8 cellular contexts compared by ENCODE assay signal in genomic region chr6:138772596-138773176, GRCh38. TPM values are rescaled to one million over a fixed set of nuclear protein-coding genes. Genes with fewer than 3 reads are reported as not detected.
A peak's percentile ranks its signal among the peaks of the same experiment; 100 is the strongest.
DNase-seq lines count a peak whose midpoint lies in the region; ATAC-seq, FAIRE-seq and TF ChIP-seq lines count a peak whose summit lies in the region.

No MANE protein-coding gene starts in this region.

- H3K9me2 ChIP-seq in Karpas-422 (replicated peaks; ENCODE audit: insufficient read depth, low read length) = no peaks in the 10 kb centered on the region

- H3K27me3 ChIP-seq in Karpas-422 (ENCODE audit: low read length) = no peaks in the 10 kb centered on the region
- H3K27me3 ChIP-seq in breast epithelium = no peaks in the 10 kb centered on the region
- no peaks in the 10 kb centered on the region for H3K27me3 ChIP-seq in muscle layer of duodenum (ENCODE audit: low read depth, low read length)

- H3K27ac ChIP-seq in Karpas-422 (ENCODE audit: low read length) (peak overlapping the region; percentile 80), breast epithelium (peak overlapping the region; percentile 95 to 97), muscle layer of duodenum (ENCODE audit: low read length) (peak overlapping the region; percentile 95)

- no peaks in the 10 kb centered on the region for H4K20me1 ChIP-seq in Karpas-422 (ENCODE audit: insufficient read depth, low read depth, low read length)

- ATAC-seq in HG03439 (IDR thresholded peaks at IDR 0.05; ENCODE audit: unreplicated experiment) = no peak

- peak overlapping the region; percentile 83 for H3K4me2 ChIP-seq in Karpas-422 (ENCODE audit: low read depth, low read length, poor library complexity, severe bottlenecking)

- FAIRE-seq in GM12892 (lab: Jason Lieb, UNC) = peak; percentile 50
- FAIRE-seq in D721Med (lab: Jason Lieb, UNC) = no peak

- intact Hi-C loops in breast epithelium (cut with DNase I; ENCODE audit: low total_unique reads) = no loop called here

- no peaks in the 10 kb centered on the region for H3K36me3 ChIP-seq in Karpas-422 (ENCODE audit: insufficient read depth, low read length)
- H3K36me3 ChIP-seq in breast epithelium = peaks cover 5% of the 10 kb centered on the region
- H3K36me3 ChIP-seq in muscle layer of duodenum (ENCODE audit: control insufficient read depth in 1 of 2, insufficient read depth in 2 of 2, low read length in 2 of 2) = peaks cover 7 to 8% of the 10 kb centered on the region in 2 donors

- H3K4me1 ChIP-seq in Karpas-422 (ENCODE audit: low read length) (peaks cover 22% of the 10 kb centered on the region), breast epithelium (peaks cover 0 to 4% of the 10 kb centered on the region in 2 donors), muscle layer of duodenum (ENCODE audit: control insufficient read depth in 1 of 2, insufficient read depth in 2 of 2, low read length in 2 of 2) (peaks cover 0 to 21% of the 10 kb centered on the region in 2 donors)

- DNase-seq in GM12892 (ENCODE audit: insufficient read length) = no peak
- DNase-seq in Karpas-422 = no peak
- DNase-seq in breast epithelium (ENCODE audit: low spot score in 2 of 2) = no peak
- no peak for DNase-seq in NOMO-1 (lab: John Stamatoyannopoulos, UW; ENCODE audit: unreplicated experiment in 2 of 2)
- no peak for DNase-seq in D721Med (ENCODE audit: insufficient read length, low spot score)
- no peak for DNase-seq in NCI-H2107 (lab: John Stamatoyannopoulos, UW)

- TF ChIP-seq POLR2A in GM12892 (IDR thresholded peaks at IDR 0.05; ENCODE audit: low read depth, low read length) (no peak), breast epithelium (IDR thresholded peaks at IDR 0.05) (no peak)

- peak overlapping the region; percentile 79 for H3K4me3 ChIP-seq in Karpas-422 (ENCODE audit: low read length)
- peak overlapping the region; percentile 78 to 91 (median 87) for H3K4me3 ChIP-seq in breast epithelium
- H3K4me3 ChIP-seq in muscle layer of duodenum (ENCODE audit: low read depth in 1 of 2, low read length in 2 of 2) = peak overlapping the region; percentile 83 to 98

- peak overlapping the region; percentile 70; the same call in 1 of the 2 replicates for H2AFZ ChIP-seq in Karpas-422 (ENCODE audit: low read length)

- peaks cover 20% of the 10 kb centered on the region for H3K79me2 ChIP-seq in Karpas-422 (ENCODE audit: low read length)

- peak overlapping the region; percentile 75 for H3K9ac ChIP-seq in Karpas-422 (ENCODE audit: low read length)

- TF ChIP-seq CTCF in breast epithelium (IDR thresholded peaks at IDR 0.05) (no peak), D721Med (IDR thresholded peaks at IDR 0.05; ENCODE audit: insufficient read depth, missing control alignments) (no peak)

- H3K9me3 ChIP-seq in Karpas-422 (ENCODE audit: low read length) (no peaks in the 10 kb centered on the region), breast epithelium (no peaks in the 10 kb centered on the region), muscle layer of duodenum (ENCODE audit: control insufficient read depth in 1 of 2, low read length in 2 of 2) (no peaks in the 10 kb centered on the region)

RNA-seq across cellular contexts. Expression of gene CCDC28A, which starts 0.9 kb away (rescaled TPM):
- polyA plus RNA-seq in GM12892 (2012; ENCODE audit: missing spikeins) = 22.1 TPM
- 43.8 and 55.2 TPM in 2 replicates for total RNA-seq in Karpas-422 (2014; rRNA removed; shearing (Covaris generic); ENCODE audit: low replicate concordance)
- 10 to 100 TPM; 21.1 to 35.7 (median 23.3) TPM for total RNA-seq in breast epithelium

RNA-seq across cellular contexts. Expression of gene ECT2L, which starts 23.2 kb away (rescaled TPM):
- polyA plus RNA-seq in GM12892 (2012; ENCODE audit: missing spikeins) = 0.08 TPM
- not detected in 2 replicates for total RNA-seq in Karpas-422 (2014; rRNA removed; shearing (Covaris generic); ENCODE audit: low replicate concordance)
- under 1 TPM; 0.15 to 0.33 (median 0.16) TPM for total RNA-seq in breast epithelium
